Comparison of ENCODE assay signal across 1 cellular context in the genomic region with DNA sequence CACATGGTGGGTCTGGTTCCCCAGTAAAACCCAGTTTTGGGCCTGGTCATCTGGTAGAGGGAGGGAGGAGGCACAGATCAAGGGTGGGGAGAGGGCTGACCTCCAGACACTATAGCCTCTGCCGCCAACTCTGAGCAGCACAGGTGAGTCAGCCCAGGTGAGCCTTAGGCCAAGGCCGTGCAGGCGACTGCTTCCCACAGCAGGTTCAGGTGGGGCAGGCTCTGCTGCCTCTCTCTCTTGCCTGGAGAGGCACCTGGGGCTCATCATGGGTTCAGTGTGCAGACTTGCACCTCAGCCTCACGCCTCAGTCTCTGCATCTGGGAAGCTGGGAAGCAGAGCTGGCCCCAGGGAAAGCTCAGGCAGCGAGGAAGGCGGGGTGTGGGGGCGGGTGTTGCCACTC.
TF ChIP-seq lines count a peak whose summit lies in the region.

No MANE protein-coding gene starts in this region.

TF ChIP-seq in WTC11, 78 proteins besides CTCF, POLR2A, EP300 and RAD21:
- TF ChIP-seq, protein P1, sequence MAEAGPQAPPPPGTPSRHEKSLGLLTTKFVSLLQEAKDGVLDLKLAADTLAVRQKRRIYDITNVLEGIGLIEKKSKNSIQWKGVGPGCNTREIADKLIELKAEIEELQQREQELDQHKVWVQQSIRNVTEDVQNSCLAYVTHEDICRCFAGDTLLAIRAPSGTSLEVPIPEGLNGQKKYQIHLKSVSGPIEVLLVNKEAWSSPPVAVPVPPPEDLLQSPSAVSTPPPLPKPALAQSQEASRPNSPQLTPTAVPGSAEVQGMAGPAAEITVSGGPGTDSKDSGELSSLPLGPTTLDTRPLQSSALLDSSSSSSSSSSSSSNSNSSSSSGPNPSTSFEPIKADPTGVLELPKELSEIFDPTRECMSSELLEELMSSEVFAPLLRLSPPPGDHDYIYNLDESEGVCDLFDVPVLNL (CRISPR knock-in tag; IDR thresholded peaks at IDR 0.05; ENCODE audit: borderline replicate concordance, low read depth): no peak
- no peak for TF ChIP-seq NR3C1 (CRISPR knock-in tag; conservative IDR thresholded peaks at IDR 0.05; ENCODE audit: low read depth)
- no peak for TF ChIP-seq ZBTB21 (CRISPR knock-in tag; IDR thresholded peaks at IDR 0.05; ENCODE audit: borderline replicate concordance)
- TF ChIP-seq, protein P2, sequence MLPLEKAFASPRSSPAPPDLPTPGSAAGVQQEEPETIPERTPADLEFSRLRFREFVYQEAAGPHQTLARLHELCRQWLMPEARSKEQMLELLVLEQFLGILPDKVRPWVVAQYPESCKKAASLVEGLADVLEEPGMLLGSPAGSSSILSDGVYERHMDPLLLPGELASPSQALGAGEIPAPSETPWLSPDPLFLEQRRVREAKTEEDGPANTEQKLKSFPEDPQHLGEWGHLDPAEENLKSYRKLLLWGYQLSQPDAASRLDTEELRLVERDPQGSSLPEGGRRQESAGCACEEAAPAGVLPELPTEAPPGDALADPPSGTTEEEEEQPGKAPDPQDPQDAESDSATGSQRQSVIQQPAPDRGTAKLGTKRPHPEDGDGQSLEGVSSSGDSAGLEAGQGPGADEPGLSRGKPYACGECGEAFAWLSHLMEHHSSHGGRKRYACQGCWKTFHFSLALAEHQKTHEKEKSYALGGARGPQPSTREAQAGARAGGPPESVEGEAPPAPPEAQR (CRISPR knock-in tag; IDR thresholded peaks at IDR 0.05): no peak
- TF ChIP-seq EMX1 (CRISPR knock-in tag; IDR thresholded peaks at IDR 0.05): no peak
- TF ChIP-seq, protein P3, sequence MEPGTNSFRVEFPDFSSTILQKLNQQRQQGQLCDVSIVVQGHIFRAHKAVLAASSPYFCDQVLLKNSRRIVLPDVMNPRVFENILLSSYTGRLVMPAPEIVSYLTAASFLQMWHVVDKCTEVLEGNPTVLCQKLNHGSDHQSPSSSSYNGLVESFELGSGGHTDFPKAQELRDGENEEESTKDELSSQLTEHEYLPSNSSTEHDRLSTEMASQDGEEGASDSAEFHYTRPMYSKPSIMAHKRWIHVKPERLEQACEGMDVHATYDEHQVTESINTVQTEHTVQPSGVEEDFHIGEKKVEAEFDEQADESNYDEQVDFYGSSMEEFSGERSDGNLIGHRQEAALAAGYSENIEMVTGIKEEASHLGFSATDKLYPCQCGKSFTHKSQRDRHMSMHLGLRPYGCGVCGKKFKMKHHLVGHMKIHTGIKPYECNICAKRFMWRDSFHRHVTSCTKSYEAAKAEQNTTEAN (CRISPR knock-in tag; IDR thresholded peaks at IDR 0.05): no peak
- TF ChIP-seq, protein P4, sequence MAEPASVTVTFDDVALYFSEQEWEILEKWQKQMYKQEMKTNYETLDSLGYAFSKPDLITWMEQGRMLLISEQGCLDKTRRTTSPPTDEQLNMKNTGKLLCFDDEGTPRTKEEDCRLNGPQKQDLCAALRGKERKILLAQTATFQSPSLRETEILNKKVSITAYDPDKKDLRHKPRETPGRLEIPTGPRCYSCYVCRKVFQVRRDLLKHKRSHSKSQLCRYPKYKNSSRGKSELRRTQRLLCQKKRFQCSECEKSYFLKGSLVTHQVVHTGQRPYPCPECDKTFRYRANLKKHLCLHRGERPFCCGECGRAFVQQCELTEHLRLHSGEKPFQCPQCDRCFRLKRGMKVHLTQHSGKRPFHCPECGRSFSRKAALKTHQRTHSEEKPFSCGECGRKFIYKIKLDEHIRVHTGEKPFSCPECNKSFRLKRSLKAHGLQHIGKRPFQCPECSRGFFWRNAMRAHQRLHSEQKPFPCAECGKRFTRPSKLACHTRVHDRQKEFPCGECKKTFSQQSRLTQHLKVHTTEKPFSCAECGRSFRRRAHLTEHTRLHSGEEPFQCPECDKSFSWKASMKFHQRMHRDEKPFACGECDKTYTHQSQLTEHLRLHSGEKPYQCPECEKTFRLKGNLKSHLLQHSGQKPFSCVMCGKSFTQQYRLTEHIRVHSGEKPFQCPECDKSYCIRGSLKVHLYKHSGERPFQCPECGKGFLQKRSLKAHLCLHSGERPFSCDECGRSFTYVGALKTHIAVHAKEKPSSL (CRISPR knock-in tag; conservative IDR thresholded peaks at IDR 0.05): no peak
- TF ChIP-seq, protein P5, sequence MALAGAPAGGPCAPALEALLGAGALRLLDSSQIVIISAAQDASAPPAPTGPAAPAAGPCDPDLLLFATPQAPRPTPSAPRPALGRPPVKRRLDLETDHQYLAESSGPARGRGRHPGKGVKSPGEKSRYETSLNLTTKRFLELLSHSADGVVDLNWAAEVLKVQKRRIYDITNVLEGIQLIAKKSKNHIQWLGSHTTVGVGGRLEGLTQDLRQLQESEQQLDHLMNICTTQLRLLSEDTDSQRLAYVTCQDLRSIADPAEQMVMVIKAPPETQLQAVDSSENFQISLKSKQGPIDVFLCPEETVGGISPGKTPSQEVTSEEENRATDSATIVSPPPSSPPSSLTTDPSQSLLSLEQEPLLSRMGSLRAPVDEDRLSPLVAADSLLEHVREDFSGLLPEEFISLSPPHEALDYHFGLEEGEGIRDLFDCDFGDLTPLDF (CRISPR knock-in tag; IDR thresholded peaks at IDR 0.05): no peak
- no peak for TF ChIP-seq GTF2I (CRISPR knock-in tag; conservative IDR thresholded peaks at IDR 0.05)
- TF ChIP-seq ZNF671 (CRISPR knock-in tag; IDR thresholded peaks at IDR 0.05): no peak
- TF ChIP-seq ZNF317 (CRISPR knock-in tag; IDR thresholded peaks at IDR 0.05; ENCODE audit: borderline replicate concordance, low read depth): no peak
- TF ChIP-seq, protein P6, sequence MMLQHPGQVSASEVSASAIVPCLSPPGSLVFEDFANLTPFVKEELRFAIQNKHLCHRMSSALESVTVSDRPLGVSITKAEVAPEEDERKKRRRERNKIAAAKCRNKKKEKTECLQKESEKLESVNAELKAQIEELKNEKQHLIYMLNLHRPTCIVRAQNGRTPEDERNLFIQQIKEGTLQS (CRISPR knock-in tag; conservative IDR thresholded peaks at IDR 0.05): no peak
- no peak for TF ChIP-seq FOXK1 (CRISPR knock-in tag; IDR thresholded peaks at IDR 0.05)
- TF ChIP-seq, protein P7, sequence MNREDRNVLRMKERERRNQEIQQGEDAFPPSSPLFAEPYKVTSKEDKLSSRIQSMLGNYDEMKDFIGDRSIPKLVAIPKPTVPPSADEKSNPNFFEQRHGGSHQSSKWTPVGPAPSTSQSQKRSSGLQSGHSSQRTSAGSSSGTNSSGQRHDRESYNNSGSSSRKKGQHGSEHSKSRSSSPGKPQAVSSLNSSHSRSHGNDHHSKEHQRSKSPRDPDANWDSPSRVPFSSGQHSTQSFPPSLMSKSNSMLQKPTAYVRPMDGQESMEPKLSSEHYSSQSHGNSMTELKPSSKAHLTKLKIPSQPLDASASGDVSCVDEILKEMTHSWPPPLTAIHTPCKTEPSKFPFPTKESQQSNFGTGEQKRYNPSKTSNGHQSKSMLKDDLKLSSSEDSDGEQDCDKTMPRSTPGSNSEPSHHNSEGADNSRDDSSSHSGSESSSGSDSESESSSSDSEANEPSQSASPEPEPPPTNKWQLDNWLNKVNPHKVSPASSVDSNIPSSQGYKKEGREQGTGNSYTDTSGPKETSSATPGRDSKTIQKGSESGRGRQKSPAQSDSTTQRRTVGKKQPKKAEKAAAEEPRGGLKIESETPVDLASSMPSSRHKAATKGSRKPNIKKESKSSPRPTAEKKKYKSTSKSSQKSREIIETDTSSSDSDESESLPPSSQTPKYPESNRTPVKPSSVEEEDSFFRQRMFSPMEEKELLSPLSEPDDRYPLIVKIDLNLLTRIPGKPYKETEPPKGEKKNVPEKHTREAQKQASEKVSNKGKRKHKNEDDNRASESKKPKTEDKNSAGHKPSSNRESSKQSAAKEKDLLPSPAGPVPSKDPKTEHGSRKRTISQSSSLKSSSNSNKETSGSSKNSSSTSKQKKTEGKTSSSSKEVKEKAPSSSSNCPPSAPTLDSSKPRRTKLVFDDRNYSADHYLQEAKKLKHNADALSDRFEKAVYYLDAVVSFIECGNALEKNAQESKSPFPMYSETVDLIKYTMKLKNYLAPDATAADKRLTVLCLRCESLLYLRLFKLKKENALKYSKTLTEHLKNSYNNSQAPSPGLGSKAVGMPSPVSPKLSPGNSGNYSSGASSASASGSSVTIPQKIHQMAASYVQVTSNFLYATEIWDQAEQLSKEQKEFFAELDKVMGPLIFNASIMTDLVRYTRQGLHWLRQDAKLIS (CRISPR knock-in tag; IDR thresholded peaks at IDR 0.05; ENCODE audit: borderline replicate concordance): no peak
- TF ChIP-seq, protein P8, sequence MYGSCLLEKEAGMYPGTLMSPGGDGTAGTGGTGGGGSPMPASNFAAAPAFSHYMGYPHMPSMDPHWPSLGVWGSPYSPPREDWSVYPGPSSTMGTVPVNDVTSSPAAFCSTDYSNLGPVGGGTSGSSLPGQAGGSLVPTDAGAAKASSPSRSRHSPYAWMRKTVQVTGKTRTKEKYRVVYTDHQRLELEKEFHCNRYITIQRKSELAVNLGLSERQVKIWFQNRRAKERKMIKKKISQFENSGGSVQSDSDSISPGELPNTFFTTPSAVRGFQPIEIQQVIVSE (CRISPR knock-in tag; IDR thresholded peaks at IDR 0.05; ENCODE audit: borderline replicate concordance): no peak
- TF ChIP-seq, protein P9, sequence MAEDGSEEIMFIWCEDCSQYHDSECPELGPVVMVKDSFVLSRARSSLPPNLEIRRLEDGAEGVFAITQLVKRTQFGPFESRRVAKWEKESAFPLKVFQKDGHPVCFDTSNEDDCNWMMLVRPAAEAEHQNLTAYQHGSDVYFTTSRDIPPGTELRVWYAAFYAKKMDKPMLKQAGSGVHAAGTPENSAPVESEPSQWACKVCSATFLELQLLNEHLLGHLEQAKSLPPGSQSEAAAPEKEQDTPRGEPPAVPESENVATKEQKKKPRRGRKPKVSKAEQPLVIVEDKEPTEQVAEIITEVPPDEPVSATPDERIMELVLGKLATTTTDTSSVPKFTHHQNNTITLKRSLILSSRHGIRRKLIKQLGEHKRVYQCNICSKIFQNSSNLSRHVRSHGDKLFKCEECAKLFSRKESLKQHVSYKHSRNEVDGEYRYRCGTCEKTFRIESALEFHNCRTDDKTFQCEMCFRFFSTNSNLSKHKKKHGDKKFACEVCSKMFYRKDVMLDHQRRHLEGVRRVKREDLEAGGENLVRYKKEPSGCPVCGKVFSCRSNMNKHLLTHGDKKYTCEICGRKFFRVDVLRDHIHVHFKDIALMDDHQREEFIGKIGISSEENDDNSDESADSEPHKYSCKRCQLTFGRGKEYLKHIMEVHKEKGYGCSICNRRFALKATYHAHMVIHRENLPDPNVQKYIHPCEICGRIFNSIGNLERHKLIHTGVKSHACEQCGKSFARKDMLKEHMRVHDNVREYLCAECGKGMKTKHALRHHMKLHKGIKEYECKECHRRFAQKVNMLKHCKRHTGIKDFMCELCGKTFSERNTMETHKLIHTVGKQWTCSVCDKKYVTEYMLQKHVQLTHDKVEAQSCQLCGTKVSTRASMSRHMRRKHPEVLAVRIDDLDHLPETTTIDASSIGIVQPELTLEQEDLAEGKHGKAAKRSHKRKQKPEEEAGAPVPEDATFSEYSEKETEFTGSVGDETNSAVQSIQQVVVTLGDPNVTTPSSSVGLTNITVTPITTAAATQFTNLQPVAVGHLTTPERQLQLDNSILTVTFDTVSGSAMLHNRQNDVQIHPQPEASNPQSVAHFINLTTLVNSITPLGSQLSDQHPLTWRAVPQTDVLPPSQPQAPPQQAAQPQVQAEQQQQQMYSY (CRISPR knock-in tag; IDR thresholded peaks at IDR 0.05): no peak
- TF ChIP-seq SMAD3 (CRISPR knock-in tag; IDR thresholded peaks at IDR 0.05; ENCODE audit: borderline replicate concordance): no peak
